ENCODE assay signal across 8 cellular contexts in genomic region chr9:106862946-106863740, GRCh38. TPM values are rescaled to one million over a fixed set of nuclear protein-coding genes. Genes with fewer than 3 reads are reported as not detected.
DNase-seq lines count a peak whose midpoint lies in the region; ATAC-seq and TF ChIP-seq lines count a peak whose summit lies in the region.

A gene with protein sequence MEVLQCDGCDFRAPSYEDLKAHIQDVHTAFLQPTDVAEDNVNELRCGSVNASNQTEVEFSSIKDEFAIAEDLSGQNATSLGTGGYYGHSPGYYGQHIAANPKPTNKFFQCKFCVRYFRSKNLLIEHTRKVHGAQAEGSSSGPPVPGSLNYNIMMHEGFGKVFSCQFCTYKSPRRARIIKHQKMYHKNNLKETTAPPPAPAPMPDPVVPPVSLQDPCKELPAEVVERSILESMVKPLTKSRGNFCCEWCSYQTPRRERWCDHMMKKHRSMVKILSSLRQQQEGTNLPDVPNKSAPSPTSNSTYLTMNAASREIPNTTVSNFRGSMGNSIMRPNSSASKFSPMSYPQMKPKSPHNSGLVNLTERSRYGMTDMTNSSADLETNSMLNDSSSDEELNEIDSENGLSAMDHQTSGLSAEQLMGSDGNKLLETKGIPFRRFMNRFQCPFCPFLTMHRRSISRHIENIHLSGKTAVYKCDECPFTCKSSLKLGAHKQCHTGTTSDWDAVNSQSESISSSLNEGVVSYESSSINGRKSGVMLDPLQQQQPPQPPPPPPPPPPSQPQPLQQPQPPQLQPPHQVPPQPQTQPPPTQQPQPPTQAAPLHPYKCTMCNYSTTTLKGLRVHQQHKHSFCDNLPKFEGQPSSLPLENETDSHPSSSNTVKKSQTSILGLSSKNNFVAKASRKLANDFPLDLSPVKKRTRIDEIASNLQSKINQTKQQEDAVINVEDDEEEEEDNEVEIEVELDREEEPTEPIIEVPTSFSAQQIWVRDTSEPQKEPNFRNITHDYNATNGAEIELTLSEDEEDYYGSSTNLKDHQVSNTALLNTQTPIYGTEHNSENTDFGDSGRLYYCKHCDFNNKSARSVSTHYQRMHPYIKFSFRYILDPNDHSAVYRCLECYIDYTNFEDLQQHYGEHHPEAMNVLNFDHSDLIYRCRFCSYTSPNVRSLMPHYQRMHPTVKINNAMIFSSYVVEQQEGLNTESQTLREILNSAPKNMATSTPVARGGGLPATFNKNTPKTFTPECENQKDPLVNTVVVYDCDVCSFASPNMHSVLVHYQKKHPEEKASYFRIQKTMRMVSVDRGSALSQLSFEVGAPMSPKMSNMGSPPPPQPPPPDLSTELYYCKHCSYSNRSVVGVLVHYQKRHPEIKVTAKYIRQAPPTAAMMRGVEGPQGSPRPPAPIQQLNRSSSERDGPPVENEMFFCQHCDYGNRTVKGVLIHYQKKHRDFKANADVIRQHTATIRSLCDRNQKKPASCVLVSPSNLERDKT (N-terminal part only) (plus strand): TSS chr9:106863166. CDS start chr9:106923384, 60,218 bp downstream.

- H3K36me3 ChIP-seq in body of pancreas (replicated peaks in 1 of 2; ENCODE audit: insufficient read depth in 1 of 2, low read depth in 2 of 2) (no peaks in the 10 kb centered on the region), iPS DF 6.9 (ENCODE audit: control insufficient read depth, insufficient read depth, low read length) (no peaks in the 10 kb centered on the region)

- no peak for DNase-seq in activated CD4-positive, alpha-beta T cell treated with anti-CD3 and anti-CD28 coated beads, Interleukin-2, amount 10 ng/mL, durations not matched to agents 24 days and 14 days
- no peak for DNase-seq in activated CD4-positive, alpha-beta T cell treated with anti-CD3 and anti-CD28 coated beads for 1 hour
- DNase-seq in NCI-H526 treated with DMSO at 0.1 percent for 48 hours (lab: John Stamatoyannopoulos, UW) (peak; percentile 29), body of pancreas (peak in 3 of 4 donors; percentile 21 to 40 (median 31)), iPS DF 6.9 (ENCODE audit: low read depth, low spot score) (peak; percentile 20), renal cortical epithelial cell (ENCODE audit: low read depth) (peak; percentile 74), GM10266 (ENCODE audit: extremely low spot score) (no peak)

- H3K27ac ChIP-seq in body of pancreas (peak within 1 kb of the TSS; percentile 28 to 69 (median 54)), iPS DF 6.9 (ENCODE audit: low read length) (peak within 1 kb of the TSS; percentile 18)

- peak within 1 kb of the TSS; percentile 84 for H3K4me3 Mint-ChIP-seq in activated CD4-positive, alpha-beta T cell treated with anti-CD3 and anti-CD28 coated beads, Interleukin-2, amount 10 ng/mL, durations not matched to agents 24 days and 14 days

- ATAC-seq in body of pancreas (peak; percentile 19), GM18505 (IDR thresholded peaks at IDR 0.05; ENCODE audit: unreplicated experiment) (no peak)

- H3K4me1 ChIP-seq in body of pancreas = peaks cover 42% of the 10 kb centered on the region
- H3K4me1 ChIP-seq in iPS DF 6.9 (ENCODE audit: control insufficient read depth, insufficient read depth, low read length) = no peaks in the 10 kb centered on the region

- H3K4me3 ChIP-seq in body of pancreas (peak within 1 kb of the TSS; percentile 32 to 39), iPS DF 6.9 (ENCODE audit: low read length) (peak within 1 kb of the TSS; percentile 79)

- peaks cover 72% of the 10 kb centered on the region for H3K27me3 Mint-ChIP-seq in activated CD4-positive, alpha-beta T cell treated with anti-CD3 and anti-CD28 coated beads, Interleukin-2, amount 10 ng/mL, durations not matched to agents 24 days and 14 days

- H3K27me3 ChIP-seq in body of pancreas (peaks cover 0 to 21% of the 10 kb centered on the region in 2 donors), iPS DF 6.9 (ENCODE audit: control insufficient read depth, insufficient read depth, low read length) (no peaks in the 10 kb centered on the region)

- peaks cover 6% of the 10 kb centered on the region for H3K36me3 Mint-ChIP-seq in activated CD4-positive, alpha-beta T cell treated with anti-CD3 and anti-CD28 coated beads, Interleukin-2, amount 10 ng/mL, durations not matched to agents 24 days and 14 days (ENCODE audit: low read depth)

- intact Hi-C loops in activated CD4-positive, alpha-beta T cell treated with anti-CD3 and anti-CD28 coated beads, Interleukin-2, amount 10 ng/mL, durations not matched to agents 24 days and 14 days (cut with micrococcal nuclease) = no loop called here
- intact Hi-C loops in body of pancreas (cut with DNase I) = no loop called here

- 1% methylated on average over 29 of the region's 29 CpGs for WGBS in body of pancreas, 2 donors
- WGBS in iPS DF 6.9 (ENCODE audit: insufficient coverage, insufficient read length) = no CpG with 5 or more reads among the region's 29 CpGs

- no peak within 1 kb of the TSS for H3K27ac Mint-ChIP-seq in activated CD4-positive, alpha-beta T cell treated with anti-CD3 and anti-CD28 coated beads, Interleukin-2, amount 10 ng/mL, durations not matched to agents 24 days and 14 days

- TF ChIP-seq CTCF in body of pancreas (IDR thresholded peaks at IDR 0.05) = peak in 3 of 7 experiments; percentile 24 to 61 (median 49)
- TF ChIP-seq CTCF in GM10266 (IDR thresholded peaks at IDR 0.05; ENCODE audit: control insufficient read depth, insufficient read depth, low read depth, missing control alignments) = no peak

- peaks cover 24% of the 10 kb centered on the region for H3K4me1 Mint-ChIP-seq in activated CD4-positive, alpha-beta T cell treated with anti-CD3 and anti-CD28 coated beads, Interleukin-2, amount 10 ng/mL, durations not matched to agents 24 days and 14 days

- H3K9me3 ChIP-seq in body of pancreas (no peaks in the 10 kb centered on the region), iPS DF 6.9 (ENCODE audit: control insufficient read depth, insufficient read depth, low read length) (no peaks in the 10 kb centered on the region)

- peaks cover 14% of the 10 kb centered on the region for H3K9me3 Mint-ChIP-seq in activated CD4-positive, alpha-beta T cell treated with anti-CD3 and anti-CD28 coated beads, Interleukin-2, amount 10 ng/mL, durations not matched to agents 24 days and 14 days

- TF ChIP-seq POLR2A in body of pancreas (IDR thresholded peaks at IDR 0.05) = no peak
- no peak for TF ChIP-seq POLR2A in GM18505 (IDR thresholded peaks at IDR 0.05; ENCODE audit: borderline replicate concordance, extremely low read depth, insufficient read depth, insufficient read length)

RNA-seq across cellular contexts. Expression of the gene that starts here (rescaled TPM):
- 0.37 and 0.50 TPM in 2 replicates for total RNA-seq in activated CD4-positive, alpha-beta T cell treated with anti-CD3 and anti-CD28 coated beads, Interleukin-2, amount 10 ng/mL, durations not matched to agents 24 days and 14 days
- total RNA-seq in body of pancreas (1 to 10 TPM; 4.7 to 8.9 TPM), renal cortical epithelial cell (20.7 and 36.1 TPM in 2 replicates)

Comparison
In these comparisons a context has a peak if more than half of its experiments do, and no peak if none do; other contexts are left out.
1. DNase-seq: peak in NCI-H526 treated with DMSO at 0.1 percent for 48 hours (single experiment), body of pancreas (3 of 4), iPS DF 6.9 (single experiment) and renal cortical epithelial cell (single experiment); none in activated CD4-positive, alpha-beta T cell treated with anti-CD3 and anti-CD28 coated beads, Interleukin-2, amount 10 ng/mL, durations not matched to agents 24 days and 14 days (single experiment), activated CD4-positive, alpha-beta T cell treated with anti-CD3 and anti-CD28 coated beads for 1 hour (single experiment) and GM10266 (single experiment).